7 cellular contexts compared by ENCODE assay signal in the genomic region with DNA sequence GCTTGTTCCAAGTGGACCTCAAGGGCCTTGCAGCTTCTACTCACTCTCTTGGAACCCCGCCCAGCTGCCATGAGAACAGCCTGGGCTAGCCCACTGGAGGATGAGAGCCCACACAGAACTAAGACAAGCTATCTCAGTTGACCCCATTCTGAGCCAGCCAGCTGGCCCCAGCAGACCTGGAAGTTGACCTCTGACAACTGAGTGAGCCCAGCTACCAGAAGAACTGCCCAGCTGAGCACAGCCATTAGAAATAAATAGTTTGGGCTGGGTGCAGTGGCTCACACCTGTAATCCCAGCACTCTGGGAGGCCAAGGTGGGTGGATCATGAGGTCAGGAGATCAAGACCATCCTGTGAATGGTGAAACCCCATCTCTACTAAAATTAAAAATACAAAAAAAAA.
"Had no signal": no experiment of that assay in that cellular context is flagged by ENCODE, and none has a peak within 500 bp of the region (broad histone marks: within the 10 kb centered on the region; RNA-seq: fewer than 3 reads in every experiment).

No MANE protein-coding gene starts in this region.

- H3K4me3 Mint-ChIP-seq: H9 had no signal

- ATAC-seq: K562 had no signal

- H3K4me3 ChIP-seq: K562 had no signal

- H3K27ac ChIP-seq: HL-60 had no signal

- H3K27ac Mint-ChIP-seq: H9 had no signal

- DNase-seq: GOT3, H9, HCEC 1CT, IMR-90, KG1 had no signal
